In genomic region chr12:15824516-15824915, GRCh38 we compare ENCODE assay signal across 24 cellular contexts.
"Had no signal": no experiment of that assay in that cellular context is flagged by ENCODE, and none has a peak within 500 bp of the region (broad histone marks: within the 10 kb centered on the region; RNA-seq: fewer than 3 reads in every experiment).

No MANE protein-coding gene starts in this region.

- H3K9me3 ChIP-seq: colonic mucosa, esophagus squamous epithelium, gastrocnemius medialis, heart right ventricle, left lung, lower lobe of right lung, mucosa of descending colon had no signal

- H3K4me3 ChIP-seq: colonic mucosa, esophagus squamous epithelium, gastrocnemius medialis, heart right ventricle, left lung, lower lobe of right lung, mucosa of descending colon had no signal

- H3K27ac Mint-ChIP-seq: dendritic cell treated with granulocyte-macrophage colony-stimulating factor and Interleukin-4, amounts not matched to agents 40 ng/mL and 50 ng/mL, for 4 days; effector memory CD8-positive, alpha-beta T cell; endodermal cell; mesothelial cell of epicardium; naive thymus-derived CD4-positive, alpha-beta T cell had no signal

- H3K4me1 Mint-ChIP-seq: endodermal cell had no signal

- H3K27me3 ChIP-seq: colonic mucosa, esophagus squamous epithelium, gastrocnemius medialis, heart right ventricle, left lung had no signal

- H3K4me3 Mint-ChIP-seq: dendritic cell treated with granulocyte-macrophage colony-stimulating factor and Interleukin-4, amounts not matched to agents 40 ng/mL and 50 ng/mL, for 4 days; effector memory CD8-positive, alpha-beta T cell; endodermal cell; mesothelial cell of epicardium; naive thymus-derived CD4-positive, alpha-beta T cell had no signal

- DNase-seq: colonic mucosa; cortex of kidney; effector CD8-positive, alpha-beta T cell; effector memory CD8-positive, alpha-beta T cell; endodermal cell; erythroblast; esophagus squamous epithelium; foreskin fibroblast; foreskin melanocyte; gastrocnemius medialis; glutamatergic neuron; head of caudate nucleus; heart right ventricle; hippocampal formation; left cardiac atrium; left lung; left ventricle myocardium superior; lower lobe of right lung; mesenchymal stem cell; mucosa of descending colon; naive thymus-derived CD4-positive, alpha-beta T cell had no signal

- H3K27ac ChIP-seq: colonic mucosa, epithelial cell of prostate, esophagus squamous epithelium, gastrocnemius medialis, heart right ventricle, left lung, lower lobe of right lung had no signal

- H3K36me3 ChIP-seq: colonic mucosa, esophagus squamous epithelium, gastrocnemius medialis, heart right ventricle, left lung, lower lobe of right lung had no signal

- H3K36me3 Mint-ChIP-seq: mesothelial cell of epicardium; naive thymus-derived CD4-positive, alpha-beta T cell had no signal

- H3K4me1 ChIP-seq: colonic mucosa, esophagus squamous epithelium, gastrocnemius medialis, heart right ventricle, left lung, lower lobe of right lung had no signal

- H3K9me3 Mint-ChIP-seq: dendritic cell treated with granulocyte-macrophage colony-stimulating factor and Interleukin-4, amounts not matched to agents 40 ng/mL and 50 ng/mL, for 4 days; effector memory CD8-positive, alpha-beta T cell; endodermal cell; mesothelial cell of epicardium; naive thymus-derived CD4-positive, alpha-beta T cell had no signal
